In genomic region chr17:27546624-27547300, GRCh38 we compare ENCODE assay signal across 1 cellular context.
TF ChIP-seq lines count a peak whose summit lies in the region.

No MANE protein-coding gene starts in this region.

TF ChIP-seq in GM23338, 12 proteins besides CTCF, POLR2A, EP300 and RAD21 (continued from another document):
- TF ChIP-seq ZNF462 (CRISPR knock-in tag; IDR thresholded peaks at IDR 0.05) (no peak), CREB1 (CRISPR knock-in tag; IDR thresholded peaks at IDR 0.05; ENCODE audit: low read depth) (no peak), JUNB (IDR thresholded peaks at IDR 0.05; ENCODE audit: unreplicated experiment) (no peak), EZH2phosphoT487 (IDR thresholded peaks at IDR 0.05; ENCODE audit: unreplicated experiment) (no peak), EZH2 (IDR thresholded peaks at IDR 0.05; ENCODE audit: low read depth, unreplicated experiment) (no peak), STAT1 (IDR thresholded peaks at IDR 0.05; ENCODE audit: unreplicated experiment) (no peak), ZNF331 (CRISPR knock-in tag; IDR thresholded peaks at IDR 0.05; ENCODE audit: low read depth) (no peak)
